ENCODE assay signal across 8 cellular contexts in the genomic region with DNA sequence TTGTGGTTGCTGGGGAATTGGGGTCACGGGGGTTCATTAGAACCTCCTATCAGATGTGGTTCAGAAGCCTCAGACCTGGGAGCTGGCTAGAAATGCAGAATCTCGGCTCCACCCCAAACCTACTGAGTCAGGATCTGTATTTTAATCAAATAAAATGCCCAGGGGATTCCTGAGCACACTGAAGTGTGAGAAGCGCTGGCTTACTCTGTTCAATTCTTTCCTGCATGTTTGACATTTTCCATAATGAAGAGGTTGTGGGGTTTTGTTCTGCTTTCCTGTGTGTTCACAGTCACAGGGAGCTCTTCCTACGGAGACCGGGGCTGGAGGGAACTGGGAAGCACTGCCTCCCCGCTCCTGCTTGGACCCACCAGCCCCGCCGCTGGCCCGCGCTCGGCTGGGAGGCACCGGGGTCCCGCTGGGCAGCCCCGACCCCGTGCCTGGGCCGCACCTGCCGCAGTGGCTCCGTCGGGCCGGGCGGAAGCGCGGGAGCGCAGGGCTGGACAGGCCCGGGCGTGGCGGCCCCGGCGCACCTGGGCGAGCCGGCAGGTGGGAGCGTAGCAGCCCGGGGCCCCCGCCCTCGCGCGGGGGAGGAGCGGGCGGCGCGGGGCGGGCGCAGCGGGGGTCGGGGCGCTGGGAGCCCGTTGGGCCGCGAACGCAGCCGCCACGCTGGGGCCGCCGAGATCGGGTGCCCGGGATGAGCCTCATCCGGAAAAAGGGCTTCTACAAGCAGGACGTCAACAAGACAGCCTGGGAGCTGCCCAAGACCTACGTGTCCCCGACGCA. TPM values are rescaled to one million over a fixed set of nuclear protein-coding genes. Genes with fewer than 3 reads are reported as not detected.
DNase-seq lines count a peak whose midpoint lies in the region; ATAC-seq and TF ChIP-seq lines count a peak whose summit lies in the region.

Gene MAPK13, plus strand, starts transcription at position 625 of the 783 bp plus-strand sequence. Its CDS starts 70 bp downstream, at position 695.

- peak; percentile 44 for ATAC-seq in activated naive CD8-positive, alpha-beta T cell treated with anti-CD3 and anti-CD28 coated beads, Interleukin-2, amount 50 U/mL, for 24 hours

- POLR2A ChIA-PET in GM10248 (lab: Yijun Ruan, JAX), result interaction anchor here (0.6 kb wide), 1 partner anchor 176 kb away, joined by 5 read pairs; no protein-coding TSS in a partner anchor

- H3K4me3 Mint-ChIP-seq in activated naive CD8-positive, alpha-beta T cell treated with anti-CD3 and anti-CD28 coated beads, Interleukin-2, amount 50 U/mL, for 24 hours, result peak within 1 kb of the TSS; percentile 89
- H3K4me3 Mint-ChIP-seq in immature natural killer cell, result peak within 1 kb of the TSS; percentile 88 to 91 (median 89)

- H3K36me3 Mint-ChIP-seq in activated naive CD8-positive, alpha-beta T cell treated with anti-CD3 and anti-CD28 coated beads, Interleukin-2, amount 50 U/mL, for 24 hours (ENCODE audit: low read depth), result peaks cover 18% of the 10 kb centered on the region
- H3K36me3 Mint-ChIP-seq in immature natural killer cell, result peaks cover 7 to 14% (median 10%) of the 10 kb centered on the region in 3 donors

- CTCF ChIA-PET in GM10248 (lab: Yijun Ruan, JAX), result interaction anchor here (1.0 to 4.0 kb wide), 6 partner anchors 9 to 228 kb away, joined by 3 to 20 read pairs (median 8); no protein-coding TSS in a partner anchor

- DNase-seq in GM10248 (ENCODE audit: extremely low spot score) (peak; percentile 43), NCI-H345 (lab: John Stamatoyannopoulos, UW) (peak; percentile 69), immature natural killer cell (no peak), HK-2 (ENCODE audit: unreplicated experiment) (no peak), posterior vena cava (ENCODE audit: low spot score) (no peak), DMS114 treated with DMSO at 0.1 percent for 48 hours (lab: John Stamatoyannopoulos, UW; ENCODE audit: unreplicated experiment) (no peak)
- DNase-seq in activated naive CD8-positive, alpha-beta T cell treated with anti-CD3 and anti-CD28 coated beads, Interleukin-2, amount 50 U/mL, for 24 hours, result peak; percentile 47
- peak; percentile 34 for DNase-seq in stimulated activated CD4-positive, alpha-beta T cell treated with anti-CD3 and anti-CD28 coated beads, Interleukin-12 subunit alpha, Interleukin-12 subunit beta, amount 100 ng/mL, for 4 hours

- no peak for TF ChIP-seq CTCF in GM10248 (IDR thresholded peaks at IDR 0.05; ENCODE audit: control extremely low read depth, extremely low read depth, low read depth, missing control alignments)

- intact Hi-C loops in posterior vena cava (cut with DNase I), result loop anchor here (10.0 kb wide), 3 partner anchors 65 to 235 kb away; partner anchors contain the start of gene BRPF3 (in 1 of the 2)

- H3K4me1 Mint-ChIP-seq in activated naive CD8-positive, alpha-beta T cell treated with anti-CD3 and anti-CD28 coated beads, Interleukin-2, amount 50 U/mL, for 24 hours, result peaks cover 73% of the 10 kb centered on the region
- H3K4me1 Mint-ChIP-seq in immature natural killer cell, result peaks cover 77 to 78% of the 10 kb centered on the region in 2 donors

- no peaks in the 10 kb centered on the region for H3K27me3 Mint-ChIP-seq in activated naive CD8-positive, alpha-beta T cell treated with anti-CD3 and anti-CD28 coated beads, Interleukin-2, amount 50 U/mL, for 24 hours
- peaks cover 3 to 7% (median 4%) of the 10 kb centered on the region in 3 donors for H3K27me3 Mint-ChIP-seq in immature natural killer cell (ENCODE audit: low read depth in 3 of 3)

- no peaks in the 10 kb centered on the region for H3K9me3 Mint-ChIP-seq in activated naive CD8-positive, alpha-beta T cell treated with anti-CD3 and anti-CD28 coated beads, Interleukin-2, amount 50 U/mL, for 24 hours
- no peaks in the 10 kb centered on the region for H3K9me3 Mint-ChIP-seq in immature natural killer cell

- H3K27ac Mint-ChIP-seq in activated naive CD8-positive, alpha-beta T cell treated with anti-CD3 and anti-CD28 coated beads, Interleukin-2, amount 50 U/mL, for 24 hours, result peak within 1 kb of the TSS; percentile 95
- H3K27ac Mint-ChIP-seq in immature natural killer cell, result peak within 1 kb of the TSS; percentile 89 to 96 (median 94)

RNA-seq across cellular contexts. Expression of gene MAPK13, which starts in this region (rescaled TPM):
- polyA plus RNA-seq in immature natural killer cell, result 10 to 100 TPM; 35.2 to 52.1 (median 38.4) TPM
- 10 to 100 TPM in 1 of 2 donors, 1 to 10 TPM in 1; 7.0 to 10.1 TPM for total RNA-seq in posterior vena cava

Comparison
In these comparisons a context has a peak if more than half of its experiments do, and no peak if none do; other contexts are left out.
1. DNase-seq: peak in GM10248 (single experiment), NCI-H345 (single experiment), activated naive CD8-positive, alpha-beta T cell treated with anti-CD3 and anti-CD28 coated beads, Interleukin-2, amount 50 U/mL, for 24 hours (single experiment) and stimulated activated CD4-positive, alpha-beta T cell treated with anti-CD3 and anti-CD28 coated beads, Interleukin-12 subunit alpha, Interleukin-12 subunit beta, amount 100 ng/mL, for 4 hours (single experiment); none in immature natural killer cell (0 of 3), HK-2 (single experiment), posterior vena cava (single experiment) and DMS114 treated with DMSO at 0.1 percent for 48 hours (single experiment).